9 cellular contexts compared by ENCODE assay signal in the genomic region with DNA sequence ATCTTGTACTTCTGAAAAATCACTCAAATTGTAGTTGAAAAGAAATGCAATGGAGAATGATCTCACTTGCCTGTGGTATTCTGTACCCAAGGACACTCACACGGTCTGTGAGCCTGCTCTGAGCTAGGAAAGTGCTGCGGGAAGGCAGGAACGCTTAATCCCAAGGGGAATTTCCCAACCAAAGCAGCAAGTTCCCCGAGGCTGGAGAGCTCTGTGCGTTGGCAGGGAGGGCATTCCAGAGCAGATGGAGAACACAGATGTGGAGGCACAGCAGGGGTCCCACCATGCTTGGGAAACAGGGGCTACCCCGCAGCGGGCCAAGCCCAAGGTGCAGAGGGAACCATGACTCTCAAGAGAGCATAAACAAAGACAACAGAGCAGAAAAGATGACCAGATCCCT. TPM values are rescaled to one million over a fixed set of nuclear protein-coding genes. Genes with fewer than 3 reads are reported as not detected.
DNase-seq lines count a peak whose midpoint lies in the region; ATAC-seq and TF ChIP-seq lines count a peak whose summit lies in the region.
"Had no signal": no experiment of that assay in that cellular context is flagged by ENCODE, and none has a peak within 500 bp of the region (broad histone marks: within the 10 kb centered on the region; RNA-seq: fewer than 3 reads in every experiment).

No MANE protein-coding gene starts in this region.

- H2AFZ ChIP-seq in GM23338: no peak overlapping the region

- no peaks in the 10 kb centered on the region; the same call in 2 of the 3 replicates for H3K9me3 Mint-ChIP-seq in GM23338

- in situ Hi-C loops in KBM-7 (cut with MboI; ENCODE audit: low pct_unique_long_range_greater_than_20kb, low sequenced_read_pairs): no loop called here

- H3K79me2 ChIP-seq in GM23338 (replicated peaks; ENCODE audit: insufficient read depth): no peaks in the 10 kb centered on the region; the same call in 1 of the 2 replicates

- H3K27ac ChIP-seq in GM23338 (ENCODE audit: low read depth) (no peak overlapping the region), left ventricle myocardium inferior (replicated peaks) (peak overlapping the region; percentile 36)

- H3K4me1 Mint-ChIP-seq in GM23338: peaks cover 37% of the 10 kb centered on the region

- no peaks in the 10 kb centered on the region for H3F3A ChIP-seq in GM23338 (replicated peaks; ENCODE audit: low read depth)

- ATAC-seq in GM23338 (peak; percentile 76), GM21528 (IDR thresholded peaks at IDR 0.05; ENCODE audit: low FRiP score, unreplicated experiment) (no peak), HG03520 (IDR thresholded peaks at IDR 0.05; ENCODE audit: unreplicated experiment) (no peak)

- H3K4me3 ChIP-seq in GM23338 (no peak overlapping the region), left ventricle myocardium inferior (no peak overlapping the region), skeletal muscle cell (ENCODE audit: low read depth, low read length) (no peak overlapping the region)

- no peak overlapping the region for H3K4me3 Mint-ChIP-seq in GM23338

- no peaks in the 10 kb centered on the region for H3K36me3 ChIP-seq in GM23338 (ENCODE audit: insufficient read depth)
- no peaks in the 10 kb centered on the region for H3K36me3 ChIP-seq in left ventricle myocardium inferior

- H3K27me3 ChIP-seq in GM23338 (ENCODE audit: insufficient read depth) (no peaks in the 10 kb centered on the region), left ventricle myocardium inferior (ENCODE audit: low read depth) (no peaks in the 10 kb centered on the region)

- no peaks in the 10 kb centered on the region for H4K20me1 ChIP-seq in GM23338 (replicated peaks; ENCODE audit: insufficient read depth)

- H3K4me1 ChIP-seq in GM23338 (ENCODE audit: insufficient read depth) (peaks cover 18% of the 10 kb centered on the region), left ventricle myocardium inferior (peaks cover 88% of the 10 kb centered on the region)

- H3K9me2 ChIP-seq in GM23338 (ENCODE audit: insufficient read depth): no peaks in the 10 kb centered on the region

- peaks cover 3% of the 10 kb centered on the region for H3K27me3 Mint-ChIP-seq in GM23338 (ENCODE audit: insufficient read depth, low read depth, poor library complexity)

- peak; percentile 37 for DNase-seq in GM23338 (ENCODE audit: low spot score)
- peak; percentile 84 for DNase-seq in astrocyte of the hippocampus (ENCODE audit: low read depth, low spot score)
- no peak for DNase-seq in left ventricle myocardium inferior
- peak; percentile 85 for DNase-seq in skeletal muscle cell (ENCODE audit: low read depth)
- DNase-seq in KBM-7: no peak
- DNase-seq in NCI-H2107 treated with DMSO at 0.1 percent for 48 hours (lab: John Stamatoyannopoulos, UW; ENCODE audit: unreplicated experiment): no peak
- DNase-seq: DMS153 had no signal

- H3K4me2 ChIP-seq in GM23338: no peak overlapping the region

- peak overlapping the region; percentile 54; the same call in 1 of the 2 replicates for H3K27ac Mint-ChIP-seq in GM23338

- no peak for TF ChIP-seq CTCF in GM23338 (conservative IDR thresholded peaks at IDR 0.05; ENCODE audit: low read depth in 2 of 2)
- no peak for TF ChIP-seq CTCF in left ventricle myocardium inferior (IDR thresholded peaks at IDR 0.05; ENCODE audit: borderline replicate concordance)

- intact Hi-C loops in left ventricle myocardium inferior (cut with micrococcal nuclease): no loop called here

- no peaks in the 10 kb centered on the region for H3K36me3 Mint-ChIP-seq in GM23338 (ENCODE audit: low read depth)

- no peaks in the 10 kb centered on the region for H3K9me3 ChIP-seq in left ventricle myocardium inferior (replicated peaks)

TF ChIP-seq in GM23338, 12 proteins besides CTCF, POLR2A, EP300 and RAD21 (continues in another document):
- TF ChIP-seq EZH2 (IDR thresholded peaks at IDR 0.05; ENCODE audit: low read depth, unreplicated experiment): no peak
- TF ChIP-seq EZH2phosphoT487 (IDR thresholded peaks at IDR 0.05; ENCODE audit: unreplicated experiment): no peak
- TF ChIP-seq, protein P1, sequence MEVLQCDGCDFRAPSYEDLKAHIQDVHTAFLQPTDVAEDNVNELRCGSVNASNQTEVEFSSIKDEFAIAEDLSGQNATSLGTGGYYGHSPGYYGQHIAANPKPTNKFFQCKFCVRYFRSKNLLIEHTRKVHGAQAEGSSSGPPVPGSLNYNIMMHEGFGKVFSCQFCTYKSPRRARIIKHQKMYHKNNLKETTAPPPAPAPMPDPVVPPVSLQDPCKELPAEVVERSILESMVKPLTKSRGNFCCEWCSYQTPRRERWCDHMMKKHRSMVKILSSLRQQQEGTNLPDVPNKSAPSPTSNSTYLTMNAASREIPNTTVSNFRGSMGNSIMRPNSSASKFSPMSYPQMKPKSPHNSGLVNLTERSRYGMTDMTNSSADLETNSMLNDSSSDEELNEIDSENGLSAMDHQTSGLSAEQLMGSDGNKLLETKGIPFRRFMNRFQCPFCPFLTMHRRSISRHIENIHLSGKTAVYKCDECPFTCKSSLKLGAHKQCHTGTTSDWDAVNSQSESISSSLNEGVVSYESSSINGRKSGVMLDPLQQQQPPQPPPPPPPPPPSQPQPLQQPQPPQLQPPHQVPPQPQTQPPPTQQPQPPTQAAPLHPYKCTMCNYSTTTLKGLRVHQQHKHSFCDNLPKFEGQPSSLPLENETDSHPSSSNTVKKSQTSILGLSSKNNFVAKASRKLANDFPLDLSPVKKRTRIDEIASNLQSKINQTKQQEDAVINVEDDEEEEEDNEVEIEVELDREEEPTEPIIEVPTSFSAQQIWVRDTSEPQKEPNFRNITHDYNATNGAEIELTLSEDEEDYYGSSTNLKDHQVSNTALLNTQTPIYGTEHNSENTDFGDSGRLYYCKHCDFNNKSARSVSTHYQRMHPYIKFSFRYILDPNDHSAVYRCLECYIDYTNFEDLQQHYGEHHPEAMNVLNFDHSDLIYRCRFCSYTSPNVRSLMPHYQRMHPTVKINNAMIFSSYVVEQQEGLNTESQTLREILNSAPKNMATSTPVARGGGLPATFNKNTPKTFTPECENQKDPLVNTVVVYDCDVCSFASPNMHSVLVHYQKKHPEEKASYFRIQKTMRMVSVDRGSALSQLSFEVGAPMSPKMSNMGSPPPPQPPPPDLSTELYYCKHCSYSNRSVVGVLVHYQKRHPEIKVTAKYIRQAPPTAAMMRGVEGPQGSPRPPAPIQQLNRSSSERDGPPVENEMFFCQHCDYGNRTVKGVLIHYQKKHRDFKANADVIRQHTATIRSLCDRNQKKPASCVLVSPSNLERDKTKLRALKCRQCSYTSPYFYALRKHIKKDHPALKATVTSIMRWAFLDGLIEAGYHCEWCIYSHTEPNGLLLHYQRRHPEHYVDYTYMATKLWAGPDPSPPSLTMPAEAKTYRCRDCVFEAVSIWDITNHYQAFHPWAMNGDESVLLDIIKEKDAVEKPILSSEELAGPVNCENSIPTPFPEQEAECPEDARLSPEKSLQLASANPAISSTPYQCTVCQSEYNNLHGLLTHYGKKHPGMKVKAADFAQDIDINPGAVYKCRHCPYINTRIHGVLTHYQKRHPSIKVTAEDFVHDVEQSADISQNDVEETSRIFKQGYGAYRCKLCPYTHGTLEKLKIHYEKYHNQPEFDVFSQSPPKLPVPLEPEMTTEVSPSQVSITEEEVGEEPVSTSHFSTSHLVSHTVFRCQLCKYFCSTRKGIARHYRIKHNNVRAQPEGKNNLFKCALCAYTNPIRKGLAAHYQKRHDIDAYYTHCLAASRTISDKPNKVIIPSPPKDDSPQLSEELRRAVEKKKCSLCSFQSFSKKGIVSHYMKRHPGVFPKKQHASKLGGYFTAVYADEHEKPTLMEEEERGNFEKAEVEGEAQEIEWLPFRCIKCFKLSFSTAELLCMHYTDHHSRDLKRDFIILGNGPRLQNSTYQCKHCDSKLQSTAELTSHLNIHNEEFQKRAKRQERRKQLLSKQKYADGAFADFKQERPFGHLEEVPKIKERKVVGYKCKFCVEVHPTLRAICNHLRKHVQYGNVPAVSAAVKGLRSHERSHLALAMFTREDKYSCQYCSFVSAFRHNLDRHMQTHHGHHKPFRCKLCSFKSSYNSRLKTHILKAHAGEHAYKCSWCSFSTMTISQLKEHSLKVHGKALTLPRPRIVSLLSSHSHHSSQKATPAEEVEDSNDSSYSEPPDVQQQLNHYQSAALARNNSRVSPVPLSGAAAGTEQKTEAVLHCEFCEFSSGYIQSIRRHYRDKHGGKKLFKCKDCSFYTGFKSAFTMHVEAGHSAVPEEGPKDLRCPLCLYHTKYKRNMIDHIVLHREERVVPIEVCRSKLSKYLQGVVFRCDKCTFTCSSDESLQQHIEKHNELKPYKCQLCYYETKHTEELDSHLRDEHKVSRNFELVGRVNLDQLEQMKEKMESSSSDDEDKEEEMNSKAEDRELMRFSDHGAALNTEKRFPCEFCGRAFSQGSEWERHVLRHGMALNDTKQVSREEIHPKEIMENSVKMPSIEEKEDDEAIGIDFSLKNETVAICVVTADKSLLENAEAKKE (CRISPR knock-in tag; IDR thresholded peaks at IDR 0.05): no peak
- TF ChIP-seq, protein P2, sequence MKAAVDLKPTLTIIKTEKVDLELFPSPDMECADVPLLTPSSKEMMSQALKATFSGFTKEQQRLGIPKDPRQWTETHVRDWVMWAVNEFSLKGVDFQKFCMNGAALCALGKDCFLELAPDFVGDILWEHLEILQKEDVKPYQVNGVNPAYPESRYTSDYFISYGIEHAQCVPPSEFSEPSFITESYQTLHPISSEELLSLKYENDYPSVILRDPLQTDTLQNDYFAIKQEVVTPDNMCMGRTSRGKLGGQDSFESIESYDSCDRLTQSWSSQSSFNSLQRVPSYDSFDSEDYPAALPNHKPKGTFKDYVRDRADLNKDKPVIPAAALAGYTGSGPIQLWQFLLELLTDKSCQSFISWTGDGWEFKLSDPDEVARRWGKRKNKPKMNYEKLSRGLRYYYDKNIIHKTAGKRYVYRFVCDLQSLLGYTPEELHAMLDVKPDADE (IDR thresholded peaks at IDR 0.05): no peak
- no peak for TF ChIP-seq STAT1 (IDR thresholded peaks at IDR 0.05; ENCODE audit: unreplicated experiment)
- no peak for TF ChIP-seq CREB1 (CRISPR knock-in tag; IDR thresholded peaks at IDR 0.05; ENCODE audit: low read depth)
- TF ChIP-seq ZNF331 (CRISPR knock-in tag; IDR thresholded peaks at IDR 0.05; ENCODE audit: low read depth): no peak
- TF ChIP-seq JUNB (IDR thresholded peaks at IDR 0.05; ENCODE audit: unreplicated experiment): no peak

RNA-seq across cellular contexts. Expression of a gene that starts 13.6 kb away (rescaled TPM):
- 7.8 and 8.8 TPM in 2 replicates for total RNA-seq in GM23338 (2014; rRNA removed; shearing (Covaris generic))
- 23.9 and 34.9 TPM in 2 replicates for polyA plus RNA-seq in GM23338 (2016; fragmentation: Nextera tagmentation; extraction: Ambion mirVana)
- total RNA-seq in left ventricle myocardium inferior: 403 TPM

Comparison
In these comparisons a context has a peak if more than half of its experiments do, and no peak if none do; other contexts are left out.
1. DNase-seq: peak in GM23338 (single experiment), astrocyte of the hippocampus (single experiment) and skeletal muscle cell (single experiment); none in left ventricle myocardium inferior (single experiment), KBM-7 (single experiment) and NCI-H2107 treated with DMSO at 0.1 percent for 48 hours (single experiment).
2. RNA of a gene that starts 13.6 kb away (total RNA-seq): 403 TPM in left ventricle myocardium inferior (single experiment); 7.8 to 8.8 TPM in GM23338; every median in the first group is over 10 times any median in the second.